12 cellular contexts compared by ENCODE assay signal in genomic region chr12:23049180-23049579, GRCh38.
DNase-seq lines count a peak whose midpoint lies in the region; ATAC-seq and TF ChIP-seq lines count a peak whose summit lies in the region.
"Had no signal": no experiment of that assay in that cellular context is flagged by ENCODE, and none has a peak within 500 bp of the region (broad histone marks: within the 10 kb centered on the region; RNA-seq: fewer than 3 reads in every experiment).

No MANE protein-coding gene starts in this region.

- DNase-seq in GM12865 (ENCODE audit: low read depth) (peak; percentile 7), astrocyte of the spinal cord (ENCODE audit: low read depth, low spot score) (peak; percentile 15), islet precursor cell (no peak), GM19238 (ENCODE audit: insufficient read length, low spot score) (no peak), T-helper 2 cell (no peak)
- DNase-seq in activated naive CD4-positive, alpha-beta T cell treated with Interleukin-2 at 50 U/mL for 16 hours: no peak
- DNase-seq: CD8-positive, alpha-beta memory T cell; foreskin fibroblast; RPMI8226 had no signal

- H3K4me3 ChIP-seq in GM12865 (ENCODE audit: low read depth, low read length) (no peak overlapping the region), astrocyte of the spinal cord (ENCODE audit: low read depth, low read length) (no peak overlapping the region)
- H3K4me3 ChIP-seq: thoracic aorta had no signal

- in situ Hi-C loops in astrocyte of the spinal cord (cut with HindIII; ENCODE audit: low sequenced_read_pairs): no loop called here

- peak; percentile 74 for ATAC-seq in GM21423 (IDR thresholded peaks at IDR 0.05; ENCODE audit: unreplicated experiment)
- ATAC-seq in HG03520 (IDR thresholded peaks at IDR 0.05; ENCODE audit: unreplicated experiment): peak; percentile 83

- TF ChIP-seq CTCF in GM12865 (IDR thresholded peaks at IDR 0.05; ENCODE audit: insufficient read depth, low read depth, low read length, missing control alignments) (no peak), astrocyte of the spinal cord (IDR thresholded peaks at IDR 0.05; ENCODE audit: low read depth, low read length) (no peak)

Comparison
In these comparisons a context has a peak if more than half of its experiments do, and no peak if none do; other contexts are left out.
1. DNase-seq: peak in GM12865 (single experiment) and astrocyte of the spinal cord (single experiment); none in islet precursor cell (single experiment), GM19238 (single experiment), T-helper 2 cell (0 of 5) and activated naive CD4-positive, alpha-beta T cell treated with Interleukin-2 at 50 U/mL for 16 hours (single experiment).